Comparison of ENCODE assay signal across 3 cellular contexts in the genomic region with DNA sequence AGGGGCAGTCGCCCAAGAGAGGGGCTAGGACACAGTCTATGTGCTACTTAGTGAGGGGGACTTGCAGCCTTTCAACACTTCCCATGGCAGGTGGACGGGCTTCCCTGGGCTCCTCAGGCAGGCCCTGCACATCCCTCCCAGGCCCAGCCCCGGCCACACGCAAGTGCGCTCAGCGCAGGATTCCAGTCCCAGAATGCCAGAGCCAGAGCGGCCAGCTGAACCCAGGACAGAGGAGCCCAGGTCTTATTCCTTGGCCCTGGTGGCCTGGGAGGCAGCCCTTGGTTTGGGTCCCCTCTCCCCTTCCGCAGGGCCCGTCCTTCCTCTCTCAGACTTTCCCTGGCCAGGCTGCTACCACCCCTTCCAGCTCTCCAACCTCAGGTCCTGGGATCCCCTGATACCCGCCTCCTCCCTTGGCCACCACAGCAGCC.
TF ChIP-seq lines count a peak whose summit lies in the region.

No MANE protein-coding gene starts in this region.

TF ChIP-seq in SK-N-SH, 30 proteins besides CTCF, POLR2A, EP300 and RAD21:
- TF ChIP-seq TCF12 (IDR thresholded peaks at IDR 0.05): no peak
- no peak for TF ChIP-seq SMC3 (IDR thresholded peaks at IDR 0.05; ENCODE audit: low read depth, low read length)

TF ChIP-seq in SK-N-SH treated with all-trans-retinoic acid at 6 μM for 48 hours, 23 proteins besides CTCF, POLR2A, EP300 and RAD21:
- TF ChIP-seq CSDC2 (CRISPR knock-in tag; IDR thresholded peaks at IDR 0.05) (no peak), ZNF8 (CRISPR knock-in tag; IDR thresholded peaks at IDR 0.05) (no peak), GLIS3 (CRISPR knock-in tag; IDR thresholded peaks at IDR 0.05) (no peak), ESRRG (CRISPR knock-in tag; IDR thresholded peaks at IDR 0.05) (no peak), TCF4 (CRISPR knock-in tag; IDR thresholded peaks at IDR 0.05; ENCODE audit: borderline replicate concordance) (no peak), ZC3H10 (CRISPR knock-in tag; IDR thresholded peaks at IDR 0.05) (no peak), BACH2 (CRISPR knock-in tag; IDR thresholded peaks at IDR 0.05; ENCODE audit: borderline replicate concordance) (no peak), ZFP30 (CRISPR knock-in tag; IDR thresholded peaks at IDR 0.05) (no peak), ARNTL (CRISPR knock-in tag; IDR thresholded peaks at IDR 0.05; ENCODE audit: borderline replicate concordance, low read depth) (no peak), ZNF565 (CRISPR knock-in tag; conservative IDR thresholded peaks at IDR 0.05; ENCODE audit: low read depth) (no peak), TOX (CRISPR knock-in tag; IDR thresholded peaks at IDR 0.05; ENCODE audit: borderline replicate concordance) (no peak), ZFP3 (CRISPR knock-in tag; IDR thresholded peaks at IDR 0.05) (no peak)
- TF ChIP-seq, protein P1, sequence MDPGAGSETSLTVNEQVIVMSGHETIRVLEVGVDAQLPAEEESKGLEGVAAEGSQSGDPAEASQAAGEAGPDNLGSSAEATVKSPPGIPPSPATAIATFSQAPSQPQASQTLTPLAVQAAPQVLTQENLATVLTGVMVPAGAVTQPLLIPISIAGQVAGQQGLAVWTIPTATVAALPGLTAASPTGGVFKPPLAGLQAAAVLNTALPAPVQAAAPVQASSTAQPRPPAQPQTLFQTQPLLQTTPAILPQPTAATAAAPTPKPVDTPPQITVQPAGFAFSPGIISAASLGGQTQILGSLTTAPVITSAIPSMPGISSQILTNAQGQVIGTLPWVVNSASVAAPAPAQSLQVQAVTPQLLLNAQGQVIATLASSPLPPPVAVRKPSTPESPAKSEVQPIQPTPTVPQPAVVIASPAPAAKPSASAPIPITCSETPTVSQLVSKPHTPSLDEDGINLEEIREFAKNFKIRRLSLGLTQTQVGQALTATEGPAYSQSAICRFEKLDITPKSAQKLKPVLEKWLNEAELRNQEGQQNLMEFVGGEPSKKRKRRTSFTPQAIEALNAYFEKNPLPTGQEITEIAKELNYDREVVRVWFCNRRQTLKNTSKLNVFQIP (CRISPR knock-in tag; IDR thresholded peaks at IDR 0.05; ENCODE audit: borderline replicate concordance, low read depth): no peak
- TF ChIP-seq, protein P2, sequence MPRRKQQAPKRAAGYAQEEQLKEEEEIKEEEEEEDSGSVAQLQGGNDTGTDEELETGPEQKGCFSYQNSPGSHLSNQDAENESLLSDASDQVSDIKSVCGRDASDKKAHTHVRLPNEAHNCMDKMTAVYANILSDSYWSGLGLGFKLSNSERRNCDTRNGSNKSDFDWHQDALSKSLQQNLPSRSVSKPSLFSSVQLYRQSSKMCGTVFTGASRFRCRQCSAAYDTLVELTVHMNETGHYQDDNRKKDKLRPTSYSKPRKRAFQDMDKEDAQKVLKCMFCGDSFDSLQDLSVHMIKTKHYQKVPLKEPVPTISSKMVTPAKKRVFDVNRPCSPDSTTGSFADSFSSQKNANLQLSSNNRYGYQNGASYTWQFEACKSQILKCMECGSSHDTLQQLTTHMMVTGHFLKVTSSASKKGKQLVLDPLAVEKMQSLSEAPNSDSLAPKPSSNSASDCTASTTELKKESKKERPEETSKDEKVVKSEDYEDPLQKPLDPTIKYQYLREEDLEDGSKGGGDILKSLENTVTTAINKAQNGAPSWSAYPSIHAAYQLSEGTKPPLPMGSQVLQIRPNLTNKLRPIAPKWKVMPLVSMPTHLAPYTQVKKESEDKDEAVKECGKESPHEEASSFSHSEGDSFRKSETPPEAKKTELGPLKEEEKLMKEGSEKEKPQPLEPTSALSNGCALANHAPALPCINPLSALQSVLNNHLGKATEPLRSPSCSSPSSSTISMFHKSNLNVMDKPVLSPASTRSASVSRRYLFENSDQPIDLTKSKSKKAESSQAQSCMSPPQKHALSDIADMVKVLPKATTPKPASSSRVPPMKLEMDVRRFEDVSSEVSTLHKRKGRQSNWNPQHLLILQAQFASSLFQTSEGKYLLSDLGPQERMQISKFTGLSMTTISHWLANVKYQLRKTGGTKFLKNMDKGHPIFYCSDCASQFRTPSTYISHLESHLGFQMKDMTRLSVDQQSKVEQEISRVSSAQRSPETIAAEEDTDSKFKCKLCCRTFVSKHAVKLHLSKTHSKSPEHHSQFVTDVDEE (CRISPR knock-in tag; IDR thresholded peaks at IDR 0.05): no peak
- TF ChIP-seq, protein P3, sequence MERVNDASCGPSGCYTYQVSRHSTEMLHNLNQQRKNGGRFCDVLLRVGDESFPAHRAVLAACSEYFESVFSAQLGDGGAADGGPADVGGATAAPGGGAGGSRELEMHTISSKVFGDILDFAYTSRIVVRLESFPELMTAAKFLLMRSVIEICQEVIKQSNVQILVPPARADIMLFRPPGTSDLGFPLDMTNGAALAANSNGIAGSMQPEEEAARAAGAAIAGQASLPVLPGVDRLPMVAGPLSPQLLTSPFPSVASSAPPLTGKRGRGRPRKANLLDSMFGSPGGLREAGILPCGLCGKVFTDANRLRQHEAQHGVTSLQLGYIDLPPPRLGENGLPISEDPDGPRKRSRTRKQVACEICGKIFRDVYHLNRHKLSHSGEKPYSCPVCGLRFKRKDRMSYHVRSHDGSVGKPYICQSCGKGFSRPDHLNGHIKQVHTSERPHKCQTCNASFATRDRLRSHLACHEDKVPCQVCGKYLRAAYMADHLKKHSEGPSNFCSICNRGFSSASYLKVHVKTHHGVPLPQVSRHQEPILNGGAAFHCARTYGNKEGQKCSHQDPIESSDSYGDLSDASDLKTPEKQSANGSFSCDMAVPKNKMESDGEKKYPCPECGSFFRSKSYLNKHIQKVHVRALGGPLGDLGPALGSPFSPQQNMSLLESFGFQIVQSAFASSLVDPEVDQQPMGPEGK (CRISPR knock-in tag; IDR thresholded peaks at IDR 0.05; ENCODE audit: borderline replicate concordance): no peak
- TF ChIP-seq, protein P4, sequence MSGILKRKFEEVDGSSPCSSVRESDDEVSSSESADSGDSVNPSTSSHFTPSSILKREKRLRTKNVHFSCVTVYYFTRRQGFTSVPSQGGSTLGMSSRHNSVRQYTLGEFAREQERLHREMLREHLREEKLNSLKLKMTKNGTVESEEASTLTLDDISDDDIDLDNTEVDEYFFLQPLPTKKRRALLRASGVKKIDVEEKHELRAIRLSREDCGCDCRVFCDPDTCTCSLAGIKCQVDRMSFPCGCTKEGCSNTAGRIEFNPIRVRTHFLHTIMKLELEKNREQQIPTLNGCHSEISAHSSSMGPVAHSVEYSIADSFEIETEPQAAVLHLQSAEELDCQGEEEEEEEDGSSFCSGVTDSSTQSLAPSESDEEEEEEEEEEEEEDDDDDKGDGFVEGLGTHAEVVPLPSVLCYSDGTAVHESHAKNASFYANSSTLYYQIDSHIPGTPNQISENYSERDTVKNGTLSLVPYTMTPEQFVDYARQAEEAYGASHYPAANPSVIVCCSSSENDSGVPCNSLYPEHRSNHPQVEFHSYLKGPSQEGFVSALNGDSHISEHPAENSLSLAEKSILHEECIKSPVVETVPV (CRISPR knock-in tag; IDR thresholded peaks at IDR 0.05): no peak

TF ChIP-seq in HepG2, 621 proteins besides CTCF, POLR2A, EP300 and RAD21:
- TF ChIP-seq CCAR2 (optimal IDR thresholded peaks at IDR 0.05; ENCODE audit: low read depth, low read length) (no peak), NCOA5 (CRISPR knock-in tag; IDR thresholded peaks at IDR 0.05) (no peak), MEIS2 (CRISPR knock-in tag; IDR thresholded peaks at IDR 0.05) (no peak), ZNF772 (CRISPR knock-in tag; IDR thresholded peaks at IDR 0.05) (no peak), ZSCAN9 (CRISPR knock-in tag; IDR thresholded peaks at IDR 0.05; ENCODE audit: borderline replicate concordance) (no peak), DMAP1 (CRISPR knock-in tag; IDR thresholded peaks at IDR 0.05) (no peak), TAF15 (IDR thresholded peaks at IDR 0.05; ENCODE audit: low read depth, low read length, poor library complexity, severe bottlenecking) (no peak), ARID2 (CRISPR knock-in tag; IDR thresholded peaks at IDR 0.05; ENCODE audit: borderline replicate concordance) (no peak), ESRRA (CRISPR knock-in tag; IDR thresholded peaks at IDR 0.05; ENCODE audit: low read depth) (no peak), ZNF253 (CRISPR knock-in tag; IDR thresholded peaks at IDR 0.05; ENCODE audit: borderline replicate concordance) (no peak), KDM5A (IDR thresholded peaks at IDR 0.05; ENCODE audit: borderline replicate concordance, low read length) (no peak), SCMH1 (CRISPR knock-in tag; IDR thresholded peaks at IDR 0.05; ENCODE audit: borderline replicate concordance) (no peak), ZSCAN22 (CRISPR knock-in tag; IDR thresholded peaks at IDR 0.05) (no peak), SP140L (CRISPR knock-in tag; IDR thresholded peaks at IDR 0.05; ENCODE audit: borderline replicate concordance) (no peak), HNRNPH1 (optimal IDR thresholded peaks at IDR 0.05; ENCODE audit: low read depth, low read length) (no peak), MAFG (CRISPR knock-in tag; IDR thresholded peaks at IDR 0.05) (no peak), PITX1 (CRISPR knock-in tag; IDR thresholded peaks at IDR 0.05) (no peak)
- TF ChIP-seq, protein P5, sequence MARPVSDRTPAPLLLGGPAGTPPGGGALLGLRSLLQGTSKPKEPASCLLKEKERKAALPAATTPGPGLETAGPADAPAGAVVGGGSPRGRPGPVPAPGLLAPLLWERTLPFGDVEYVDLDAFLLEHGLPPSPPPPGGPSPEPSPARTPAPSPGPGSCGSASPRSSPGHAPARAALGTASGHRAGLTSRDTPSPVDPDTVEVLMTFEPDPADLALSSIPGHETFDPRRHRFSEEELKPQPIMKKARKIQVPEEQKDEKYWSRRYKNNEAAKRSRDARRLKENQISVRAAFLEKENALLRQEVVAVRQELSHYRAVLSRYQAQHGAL (CRISPR knock-in tag; IDR thresholded peaks at IDR 0.05; ENCODE audit: not compliant biosample characterization): no peak
- TF ChIP-seq, protein P6, sequence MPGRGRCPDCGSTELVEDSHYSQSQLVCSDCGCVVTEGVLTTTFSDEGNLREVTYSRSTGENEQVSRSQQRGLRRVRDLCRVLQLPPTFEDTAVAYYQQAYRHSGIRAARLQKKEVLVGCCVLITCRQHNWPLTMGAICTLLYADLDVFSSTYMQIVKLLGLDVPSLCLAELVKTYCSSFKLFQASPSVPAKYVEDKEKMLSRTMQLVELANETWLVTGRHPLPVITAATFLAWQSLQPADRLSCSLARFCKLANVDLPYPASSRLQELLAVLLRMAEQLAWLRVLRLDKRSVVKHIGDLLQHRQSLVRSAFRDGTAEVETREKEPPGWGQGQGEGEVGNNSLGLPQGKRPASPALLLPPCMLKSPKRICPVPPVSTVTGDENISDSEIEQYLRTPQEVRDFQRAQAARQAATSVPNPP (CRISPR knock-in tag; IDR thresholded peaks at IDR 0.05): no peak
- TF ChIP-seq, protein P7, sequence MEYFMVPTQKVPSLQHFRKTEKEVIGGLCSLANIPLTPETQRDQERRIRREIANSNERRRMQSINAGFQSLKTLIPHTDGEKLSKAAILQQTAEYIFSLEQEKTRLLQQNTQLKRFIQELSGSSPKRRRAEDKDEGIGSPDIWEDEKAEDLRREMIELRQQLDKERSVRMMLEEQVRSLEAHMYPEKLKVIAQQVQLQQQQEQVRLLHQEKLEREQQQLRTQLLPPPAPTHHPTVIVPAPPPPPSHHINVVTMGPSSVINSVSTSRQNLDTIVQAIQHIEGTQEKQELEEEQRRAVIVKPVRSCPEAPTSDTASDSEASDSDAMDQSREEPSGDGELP (IDR thresholded peaks at IDR 0.05; ENCODE audit: borderline replicate concordance, low read depth): no peak
